In the genomic region with DNA sequence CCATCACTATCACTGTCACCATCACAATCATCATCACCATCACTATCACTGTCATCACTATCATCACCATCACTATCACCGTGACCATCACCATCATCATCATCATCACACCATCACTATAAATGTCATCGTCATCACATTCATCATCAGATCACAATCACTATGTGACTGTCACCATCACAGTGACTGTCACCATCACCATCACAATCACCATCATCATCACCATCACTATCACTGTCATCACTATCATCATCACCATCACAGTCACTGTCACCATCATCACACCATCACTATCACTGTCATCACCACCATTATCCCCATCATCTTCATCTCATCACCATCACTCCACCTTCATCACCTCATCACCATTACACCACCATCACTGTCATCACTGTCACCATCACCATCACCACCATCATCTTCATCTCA, we compare ENCODE assay signal across 2 cellular contexts.
TF ChIP-seq lines count a peak whose summit lies in the region.

No MANE protein-coding gene starts in this region.

TF ChIP-seq in HEK293, 187 proteins besides CTCF, POLR2A, EP300 and RAD21 (continues in another document):
- TF ChIP-seq ZNF138 (tag by site-specific recombination; IDR thresholded peaks at IDR 0.05; ENCODE audit: borderline replicate concordance), result no peak
- TF ChIP-seq SCRT1 (tag by site-specific recombination; IDR thresholded peaks at IDR 0.05; ENCODE audit: borderline replicate concordance), result no peak
- no peak for TF ChIP-seq ZNF404 (tag by site-specific recombination; IDR thresholded peaks at IDR 0.05)
- TF ChIP-seq MEIS1 (CRISPR knock-in tag; IDR thresholded peaks at IDR 0.05; ENCODE audit: borderline replicate concordance), result no peak
- no peak for TF ChIP-seq OSR2 (tag by site-specific recombination; IDR thresholded peaks at IDR 0.05)
- TF ChIP-seq, protein P1, sequence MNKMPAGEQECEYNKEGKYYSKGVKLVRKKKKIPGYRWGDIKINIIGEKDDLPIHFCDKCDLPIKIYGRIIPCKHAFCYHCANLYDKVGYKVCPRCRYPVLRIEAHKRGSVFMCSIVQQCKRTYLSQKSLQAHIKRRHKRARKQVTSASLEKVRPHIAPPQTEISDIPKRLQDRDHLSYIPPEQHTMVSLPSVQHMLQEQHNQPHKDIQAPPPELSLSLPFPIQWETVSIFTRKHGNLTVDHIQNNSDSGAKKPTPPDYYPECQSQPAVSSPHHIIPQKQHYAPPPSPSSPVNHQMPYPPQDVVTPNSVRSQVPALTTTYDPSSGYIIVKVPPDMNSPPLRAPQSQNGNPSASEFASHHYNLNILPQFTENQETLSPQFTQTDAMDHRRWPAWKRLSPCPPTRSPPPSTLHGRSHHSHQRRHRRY (tag by site-specific recombination; IDR thresholded peaks at IDR 0.05), result no peak
- TF ChIP-seq, protein P2, sequence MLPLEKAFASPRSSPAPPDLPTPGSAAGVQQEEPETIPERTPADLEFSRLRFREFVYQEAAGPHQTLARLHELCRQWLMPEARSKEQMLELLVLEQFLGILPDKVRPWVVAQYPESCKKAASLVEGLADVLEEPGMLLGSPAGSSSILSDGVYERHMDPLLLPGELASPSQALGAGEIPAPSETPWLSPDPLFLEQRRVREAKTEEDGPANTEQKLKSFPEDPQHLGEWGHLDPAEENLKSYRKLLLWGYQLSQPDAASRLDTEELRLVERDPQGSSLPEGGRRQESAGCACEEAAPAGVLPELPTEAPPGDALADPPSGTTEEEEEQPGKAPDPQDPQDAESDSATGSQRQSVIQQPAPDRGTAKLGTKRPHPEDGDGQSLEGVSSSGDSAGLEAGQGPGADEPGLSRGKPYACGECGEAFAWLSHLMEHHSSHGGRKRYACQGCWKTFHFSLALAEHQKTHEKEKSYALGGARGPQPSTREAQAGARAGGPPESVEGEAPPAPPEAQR (tag by site-specific recombination; IDR thresholded peaks at IDR 0.05), result no peak
- TF ChIP-seq ZNF23 (tag by site-specific recombination; IDR thresholded peaks at IDR 0.05; ENCODE audit: borderline replicate concordance), result 0 out of 2 replicates have a peak, but pooled peaks have one; percentile 4
- TF ChIP-seq SALL2 (tag by site-specific recombination; IDR thresholded peaks at IDR 0.05; ENCODE audit: borderline replicate concordance), result no peak
- no peak for TF ChIP-seq ZXDB (tag by site-specific recombination; IDR thresholded peaks at IDR 0.05)
- TF ChIP-seq ZNF521 (tag by site-specific recombination; IDR thresholded peaks at IDR 0.05), result 0 out of 2 replicates have a peak, but pooled peaks have one; percentile 13
- peak; percentile 22; the same call in 1 of the 2 replicates for TF ChIP-seq KLF1 (tag by site-specific recombination; IDR thresholded peaks at IDR 0.05)
- TF ChIP-seq ZBTB7A (tag by site-specific recombination; IDR thresholded peaks at IDR 0.05; ENCODE audit: low read depth), result peak; percentile 50; the same call in 1 of the 2 replicates
- peak; percentile 81 for TF ChIP-seq PRDM1 (tag by site-specific recombination; IDR thresholded peaks at IDR 0.05)
- no peak for TF ChIP-seq ZNF211 (tag by site-specific recombination; IDR thresholded peaks at IDR 0.05; ENCODE audit: low read depth)
- no peak for TF ChIP-seq WT1 (tag by site-specific recombination; IDR thresholded peaks at IDR 0.05)
- no peak for TF ChIP-seq ZNF292 (tag by site-specific recombination; IDR thresholded peaks at IDR 0.05; ENCODE audit: borderline replicate concordance, low read depth)
- TF ChIP-seq, protein P3, sequence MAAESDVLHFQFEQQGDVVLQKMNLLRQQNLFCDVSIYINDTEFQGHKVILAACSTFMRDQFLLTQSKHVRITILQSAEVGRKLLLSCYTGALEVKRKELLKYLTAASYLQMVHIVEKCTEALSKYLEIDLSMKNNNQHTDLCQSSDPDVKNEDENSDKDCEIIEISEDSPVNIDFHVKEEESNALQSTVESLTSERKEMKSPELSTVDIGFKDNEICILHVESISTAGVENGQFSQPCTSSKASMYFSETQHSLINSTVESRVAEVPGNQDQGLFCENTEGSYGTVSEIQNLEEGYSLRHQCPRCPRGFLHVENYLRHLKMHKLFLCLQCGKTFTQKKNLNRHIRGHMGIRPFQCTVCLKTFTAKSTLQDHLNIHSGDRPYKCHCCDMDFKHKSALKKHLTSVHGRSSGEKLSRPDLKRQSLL (tag by site-specific recombination; IDR thresholded peaks at IDR 0.05), result no peak
- TF ChIP-seq KLF7 (tag by site-specific recombination; IDR thresholded peaks at IDR 0.05; ENCODE audit: borderline replicate concordance), result no peak
- TF ChIP-seq, protein P4, sequence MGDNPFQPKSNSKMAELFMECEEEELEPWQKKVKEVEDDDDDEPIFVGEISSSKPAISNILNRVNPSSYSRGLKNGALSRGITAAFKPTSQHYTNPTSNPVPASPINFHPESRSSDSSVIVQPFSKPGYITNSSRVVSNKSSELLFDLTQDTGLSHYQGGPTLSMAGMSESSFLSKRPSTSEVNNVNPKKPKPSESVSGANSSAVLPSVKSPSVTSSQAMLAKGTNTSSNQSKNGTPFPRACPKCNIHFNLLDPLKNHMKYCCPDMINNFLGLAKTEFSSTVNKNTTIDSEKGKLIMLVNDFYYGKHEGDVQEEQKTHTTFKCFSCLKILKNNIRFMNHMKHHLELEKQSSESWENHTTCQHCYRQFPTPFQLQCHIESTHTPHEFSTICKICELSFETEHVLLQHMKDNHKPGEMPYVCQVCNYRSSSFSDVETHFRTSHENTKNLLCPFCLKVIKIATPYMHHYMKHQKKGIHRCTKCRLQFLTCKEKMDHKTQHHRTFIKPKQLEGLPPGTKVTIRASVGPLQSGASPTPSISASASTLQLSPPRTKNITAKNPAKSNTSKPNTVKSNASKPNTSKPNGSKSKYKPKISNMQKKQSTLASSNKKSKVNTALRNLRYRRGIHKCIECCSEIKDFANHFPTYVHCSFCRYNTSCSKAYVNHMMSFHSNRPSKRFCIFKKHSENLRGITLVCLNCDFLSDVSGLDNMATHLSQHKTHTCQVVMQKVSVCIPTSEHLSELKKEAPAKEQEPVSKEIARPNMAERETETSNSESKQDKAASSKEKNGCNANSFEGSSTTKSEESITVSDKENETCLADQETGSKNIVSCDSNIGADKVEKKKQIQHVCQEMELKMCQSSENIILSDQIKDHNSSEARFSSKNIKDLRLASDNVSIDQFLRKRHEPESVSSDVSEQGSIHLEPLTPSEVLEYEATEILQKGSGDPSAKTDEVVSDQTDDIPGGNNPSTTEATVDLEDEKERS (tag by site-specific recombination; IDR thresholded peaks at IDR 0.05), result no peak
- no peak for TF ChIP-seq ZNF341 (tag by site-specific recombination; IDR thresholded peaks at IDR 0.05; ENCODE audit: low read depth)
- TF ChIP-seq, protein P5, sequence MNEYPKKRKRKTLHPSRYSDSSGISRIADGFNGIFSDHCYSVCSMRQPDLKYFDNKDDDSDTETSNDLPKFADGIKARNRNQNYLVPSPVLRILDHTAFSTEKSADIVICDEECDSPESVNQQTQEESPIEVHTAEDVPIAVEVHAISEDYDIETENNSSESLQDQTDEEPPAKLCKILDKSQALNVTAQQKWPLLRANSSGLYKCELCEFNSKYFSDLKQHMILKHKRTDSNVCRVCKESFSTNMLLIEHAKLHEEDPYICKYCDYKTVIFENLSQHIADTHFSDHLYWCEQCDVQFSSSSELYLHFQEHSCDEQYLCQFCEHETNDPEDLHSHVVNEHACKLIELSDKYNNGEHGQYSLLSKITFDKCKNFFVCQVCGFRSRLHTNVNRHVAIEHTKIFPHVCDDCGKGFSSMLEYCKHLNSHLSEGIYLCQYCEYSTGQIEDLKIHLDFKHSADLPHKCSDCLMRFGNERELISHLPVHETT (tag by site-specific recombination; IDR thresholded peaks at IDR 0.05), result peak; percentile 32; the same call in 1 of the 2 replicates
- TF ChIP-seq ZNF114 (tag by site-specific recombination; IDR thresholded peaks at IDR 0.05), result no peak

TF ChIP-seq in GM12878, 131 proteins besides CTCF, POLR2A, EP300 and RAD21:
- TF ChIP-seq, protein P6, sequence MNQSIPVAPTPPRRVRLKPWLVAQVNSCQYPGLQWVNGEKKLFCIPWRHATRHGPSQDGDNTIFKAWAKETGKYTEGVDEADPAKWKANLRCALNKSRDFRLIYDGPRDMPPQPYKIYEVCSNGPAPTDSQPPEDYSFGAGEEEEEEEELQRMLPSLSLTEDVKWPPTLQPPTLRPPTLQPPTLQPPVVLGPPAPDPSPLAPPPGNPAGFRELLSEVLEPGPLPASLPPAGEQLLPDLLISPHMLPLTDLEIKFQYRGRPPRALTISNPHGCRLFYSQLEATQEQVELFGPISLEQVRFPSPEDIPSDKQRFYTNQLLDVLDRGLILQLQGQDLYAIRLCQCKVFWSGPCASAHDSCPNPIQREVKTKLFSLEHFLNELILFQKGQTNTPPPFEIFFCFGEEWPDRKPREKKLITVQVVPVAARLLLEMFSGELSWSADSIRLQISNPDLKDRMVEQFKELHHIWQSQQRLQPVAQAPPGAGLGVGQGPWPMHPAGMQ (IDR thresholded peaks at IDR 0.05; ENCODE audit: borderline replicate concordance), result 0 out of 2 replicates have a peak, but pooled peaks have one; percentile 15
- TF ChIP-seq RAD51 (IDR thresholded peaks at IDR 0.05) (no peak), BACH1 (IDR thresholded peaks at IDR 0.05; ENCODE audit: borderline replicate concordance) (no peak)
TF ChIP-seq in GM12878: peak in this region for 1.
